Comparison of ENCODE assay signal across 1 cellular context in the genomic region with DNA sequence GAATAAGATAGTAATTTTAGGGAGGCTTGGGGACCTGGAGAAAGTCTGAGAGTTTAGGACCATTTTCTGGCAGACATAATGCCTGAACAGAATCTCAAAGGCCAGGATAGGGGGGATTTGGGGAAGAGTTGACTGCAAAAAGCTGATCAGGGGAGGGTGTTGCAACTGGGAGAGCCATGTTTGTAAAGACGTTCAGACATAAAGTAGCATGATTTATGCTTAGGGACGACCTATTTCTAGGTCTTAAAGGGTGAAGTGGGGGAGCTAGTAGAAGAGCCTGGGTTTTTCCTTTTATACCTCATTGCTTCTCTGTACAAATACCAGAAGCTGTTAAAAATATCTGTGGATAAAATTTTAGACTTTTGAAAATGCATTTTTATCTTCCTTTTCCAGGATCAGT.
TF ChIP-seq lines count a peak whose summit lies in the region.

No MANE protein-coding gene starts in this region.

TF ChIP-seq in WTC11, 78 proteins besides CTCF, POLR2A, EP300 and RAD21 (continued from another document):
- TF ChIP-seq, protein P1, sequence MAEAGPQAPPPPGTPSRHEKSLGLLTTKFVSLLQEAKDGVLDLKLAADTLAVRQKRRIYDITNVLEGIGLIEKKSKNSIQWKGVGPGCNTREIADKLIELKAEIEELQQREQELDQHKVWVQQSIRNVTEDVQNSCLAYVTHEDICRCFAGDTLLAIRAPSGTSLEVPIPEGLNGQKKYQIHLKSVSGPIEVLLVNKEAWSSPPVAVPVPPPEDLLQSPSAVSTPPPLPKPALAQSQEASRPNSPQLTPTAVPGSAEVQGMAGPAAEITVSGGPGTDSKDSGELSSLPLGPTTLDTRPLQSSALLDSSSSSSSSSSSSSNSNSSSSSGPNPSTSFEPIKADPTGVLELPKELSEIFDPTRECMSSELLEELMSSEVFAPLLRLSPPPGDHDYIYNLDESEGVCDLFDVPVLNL (CRISPR knock-in tag; IDR thresholded peaks at IDR 0.05; ENCODE audit: borderline replicate concordance, low read depth): no peak
- TF ChIP-seq, protein P2, sequence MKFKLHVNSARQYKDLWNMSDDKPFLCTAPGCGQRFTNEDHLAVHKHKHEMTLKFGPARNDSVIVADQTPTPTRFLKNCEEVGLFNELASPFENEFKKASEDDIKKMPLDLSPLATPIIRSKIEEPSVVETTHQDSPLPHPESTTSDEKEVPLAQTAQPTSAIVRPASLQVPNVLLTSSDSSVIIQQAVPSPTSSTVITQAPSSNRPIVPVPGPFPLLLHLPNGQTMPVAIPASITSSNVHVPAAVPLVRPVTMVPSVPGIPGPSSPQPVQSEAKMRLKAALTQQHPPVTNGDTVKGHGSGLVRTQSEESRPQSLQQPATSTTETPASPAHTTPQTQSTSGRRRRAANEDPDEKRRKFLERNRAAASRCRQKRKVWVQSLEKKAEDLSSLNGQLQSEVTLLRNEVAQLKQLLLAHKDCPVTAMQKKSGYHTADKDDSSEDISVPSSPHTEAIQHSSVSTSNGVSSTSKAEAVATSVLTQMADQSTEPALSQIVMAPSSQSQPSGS (CRISPR knock-in tag; IDR thresholded peaks at IDR 0.05; ENCODE audit: borderline replicate concordance, low read depth): no peak
TF ChIP-seq in WTC11: peak in this region for 0.
